ENCODE assay signal across 8 cellular contexts in genomic region chr20:9978395-9979004, GRCh38. TPM values are rescaled to one million over a fixed set of nuclear protein-coding genes. Genes with fewer than 3 reads are reported as not detected.
DNase-seq lines count a peak whose midpoint lies in the region; ATAC-seq and TF ChIP-seq lines count a peak whose summit lies in the region.

No MANE protein-coding gene starts in this region.

- TF ChIP-seq CTCF in foreskin fibroblast (IDR thresholded peaks at IDR 0.05; ENCODE audit: low read depth, low read length) (peak; percentile 77), osteoblast (IDR thresholded peaks at IDR 0.05; ENCODE audit: extremely low read depth, low read depth, low read length) (peak; percentile 87)

- no peaks in the 10 kb centered on the region for H3K36me3 Mint-ChIP-seq in activated CD4-positive, alpha-beta memory T cell treated with anti-CD3 and anti-CD28 coated beads, Interleukin-2, amount 10 ng/mL, durations not matched to agents 7 days and 5 days (ENCODE audit: low read depth)

- H4K20me1 ChIP-seq in osteoblast (ENCODE audit: insufficient read depth, low read length) = no peaks in the 10 kb centered on the region

- H3K4me2 ChIP-seq in osteoblast (ENCODE audit: insufficient read depth, low read length) = peak overlapping the region; percentile 56

- H3K4me3 ChIP-seq in foreskin fibroblast (ENCODE audit: low read depth in 1 of 2, low read length in 2 of 2) = peak overlapping the region in 1 of 2 donors; percentile 16
- peak overlapping the region; percentile 31 for H3K4me3 ChIP-seq in osteoblast (ENCODE audit: insufficient read depth, low read length)

- no peaks in the 10 kb centered on the region for H3K79me2 ChIP-seq in osteoblast (ENCODE audit: insufficient read depth, low read length)

- no peak overlapping the region for H2AFZ ChIP-seq in osteoblast (ENCODE audit: low read length)

- peaks cover 10% of the 10 kb centered on the region for H3K27me3 ChIP-seq in osteoblast (ENCODE audit: insufficient read depth, low read length)

- H3K9me3 ChIP-seq in osteoblast (ENCODE audit: low read depth, low read length) = no peaks in the 10 kb centered on the region

- peaks cover 6% of the 10 kb centered on the region for H3K27me3 Mint-ChIP-seq in activated CD4-positive, alpha-beta memory T cell treated with anti-CD3 and anti-CD28 coated beads, Interleukin-2, amount 10 ng/mL, durations not matched to agents 7 days and 5 days

- POLR2A ChIA-PET in activated CD4-positive, alpha-beta memory T cell treated with anti-CD3 and anti-CD28 coated beads, Interleukin-2, amount 10 ng/mL, durations not matched to agents 7 days and 5 days (lab: Charles Lee) = no interaction called here

- no peaks in the 10 kb centered on the region for H3K36me3 ChIP-seq in osteoblast (ENCODE audit: insufficient read depth, low read length)

- DNase-seq in activated T-cell treated with anti-CD3 and anti-CD28 coated beads for 24 hours (ENCODE audit: low read depth) = peak; percentile 20
- no peak for DNase-seq in activated T-cell treated with anti-CD3 and anti-CD28 coated beads, Interleukin-2, amount 50 U/mL, for 48 hours
- peak; percentile 21 for DNase-seq in HK-2 (ENCODE audit: unreplicated experiment)
- peak; percentile 85 for DNase-seq in NCI-H524 treated with DMSO at 0.1 percent for 48 hours (lab: John Stamatoyannopoulos, UW)
- DNase-seq in activated CD4-positive, alpha-beta memory T cell treated with anti-CD3 and anti-CD28 coated beads, Interleukin-2, amount 10 ng/mL, durations not matched to agents 7 days and 5 days = peak; percentile 32
- peak; percentile 84 to 93 for DNase-seq in foreskin fibroblast
- peak; percentile 63 for DNase-seq in osteoblast (ENCODE audit: insufficient read length, low spot score, missing footprints)

- peak; percentile 95 for ATAC-seq in GM21515 (IDR thresholded peaks at IDR 0.05; ENCODE audit: unreplicated experiment)

- no peaks in the 10 kb centered on the region for H3K4me1 Mint-ChIP-seq in activated CD4-positive, alpha-beta memory T cell treated with anti-CD3 and anti-CD28 coated beads, Interleukin-2, amount 10 ng/mL, durations not matched to agents 7 days and 5 days

- no peaks in the 10 kb centered on the region for H3K9me3 Mint-ChIP-seq in activated CD4-positive, alpha-beta memory T cell treated with anti-CD3 and anti-CD28 coated beads, Interleukin-2, amount 10 ng/mL, durations not matched to agents 7 days and 5 days

- H3K4me1 ChIP-seq in osteoblast (ENCODE audit: insufficient read depth, low read length) = no peaks in the 10 kb centered on the region

- H3K27ac Mint-ChIP-seq in activated CD4-positive, alpha-beta memory T cell treated with anti-CD3 and anti-CD28 coated beads, Interleukin-2, amount 10 ng/mL, durations not matched to agents 7 days and 5 days = no peak overlapping the region

- no peak overlapping the region for H3K4me3 Mint-ChIP-seq in activated CD4-positive, alpha-beta memory T cell treated with anti-CD3 and anti-CD28 coated beads, Interleukin-2, amount 10 ng/mL, durations not matched to agents 7 days and 5 days

- no peak overlapping the region for H3K27ac ChIP-seq in osteoblast (ENCODE audit: low read depth, low read length)

- CTCF ChIA-PET in activated CD4-positive, alpha-beta memory T cell treated with anti-CD3 and anti-CD28 coated beads, Interleukin-2, amount 10 ng/mL, durations not matched to agents 7 days and 5 days (lab: Charles Lee) = interaction anchor here (0.7 to 7.4 kb wide), 18 partner anchors 8 to 558 kb away, joined by 3 to 85 read pairs (median 4); partner anchors contain the start of gene ANKEF1

RNA-seq across cellular contexts. Expression of gene ANKEF1, which starts 56.3 kb away (rescaled TPM):
- total RNA-seq in activated CD4-positive, alpha-beta memory T cell treated with anti-CD3 and anti-CD28 coated beads, Interleukin-2, amount 10 ng/mL, durations not matched to agents 7 days and 5 days = 1 to 10 TPM; 5.4 to 5.5 TPM
- 2.1 and 2.5 TPM in 2 replicates for total RNA-seq in osteoblast

Comparison
In these comparisons a context has a peak if more than half of its experiments do, and no peak if none do; other contexts are left out.
1. DNase-seq: peak in activated T-cell treated with anti-CD3 and anti-CD28 coated beads for 24 hours (single experiment), HK-2 (single experiment), NCI-H524 treated with DMSO at 0.1 percent for 48 hours (single experiment), activated CD4-positive, alpha-beta memory T cell treated with anti-CD3 and anti-CD28 coated beads, Interleukin-2, amount 10 ng/mL, durations not matched to agents 7 days and 5 days (single experiment), foreskin fibroblast (2 of 2) and osteoblast (single experiment); none in activated T-cell treated with anti-CD3 and anti-CD28 coated beads, Interleukin-2, amount 50 U/mL, for 48 hours (0 of 2).